In the genomic region with DNA sequence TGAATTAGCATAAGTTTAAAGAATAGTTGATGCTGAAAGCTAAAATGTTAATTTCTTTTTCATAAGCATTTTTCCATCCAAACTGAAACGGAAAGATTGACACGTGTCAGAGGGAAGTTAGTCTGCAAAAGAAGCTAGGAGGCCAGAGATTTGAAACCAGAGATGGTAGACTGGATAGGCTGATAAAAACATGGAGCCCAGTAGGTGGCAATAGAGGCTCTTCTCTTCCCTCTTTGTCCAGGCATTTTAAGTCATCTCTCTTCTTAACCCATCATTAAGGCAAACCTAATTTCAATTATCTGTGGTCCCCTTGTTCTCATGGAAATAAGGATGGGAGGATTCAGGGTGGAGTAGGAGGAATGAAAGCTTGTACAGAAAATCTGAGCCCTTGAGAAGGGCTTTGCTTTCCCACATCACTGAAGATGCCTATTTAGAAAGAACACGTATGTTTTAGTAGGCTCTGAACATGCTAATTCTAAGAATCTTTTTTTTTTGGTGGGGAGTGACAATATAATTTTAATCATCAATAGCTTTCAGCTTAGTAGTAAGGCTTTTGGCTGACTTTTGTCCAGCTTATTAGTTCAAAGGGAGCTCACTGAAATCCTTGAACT, we compare ENCODE assay signal across 1 cellular context.
TF ChIP-seq lines count a peak whose summit lies in the region.

No MANE protein-coding gene starts in this region.

TF ChIP-seq in GM23338, 12 proteins besides CTCF, POLR2A, EP300 and RAD21 (continued from another document):
- TF ChIP-seq, protein P1, sequence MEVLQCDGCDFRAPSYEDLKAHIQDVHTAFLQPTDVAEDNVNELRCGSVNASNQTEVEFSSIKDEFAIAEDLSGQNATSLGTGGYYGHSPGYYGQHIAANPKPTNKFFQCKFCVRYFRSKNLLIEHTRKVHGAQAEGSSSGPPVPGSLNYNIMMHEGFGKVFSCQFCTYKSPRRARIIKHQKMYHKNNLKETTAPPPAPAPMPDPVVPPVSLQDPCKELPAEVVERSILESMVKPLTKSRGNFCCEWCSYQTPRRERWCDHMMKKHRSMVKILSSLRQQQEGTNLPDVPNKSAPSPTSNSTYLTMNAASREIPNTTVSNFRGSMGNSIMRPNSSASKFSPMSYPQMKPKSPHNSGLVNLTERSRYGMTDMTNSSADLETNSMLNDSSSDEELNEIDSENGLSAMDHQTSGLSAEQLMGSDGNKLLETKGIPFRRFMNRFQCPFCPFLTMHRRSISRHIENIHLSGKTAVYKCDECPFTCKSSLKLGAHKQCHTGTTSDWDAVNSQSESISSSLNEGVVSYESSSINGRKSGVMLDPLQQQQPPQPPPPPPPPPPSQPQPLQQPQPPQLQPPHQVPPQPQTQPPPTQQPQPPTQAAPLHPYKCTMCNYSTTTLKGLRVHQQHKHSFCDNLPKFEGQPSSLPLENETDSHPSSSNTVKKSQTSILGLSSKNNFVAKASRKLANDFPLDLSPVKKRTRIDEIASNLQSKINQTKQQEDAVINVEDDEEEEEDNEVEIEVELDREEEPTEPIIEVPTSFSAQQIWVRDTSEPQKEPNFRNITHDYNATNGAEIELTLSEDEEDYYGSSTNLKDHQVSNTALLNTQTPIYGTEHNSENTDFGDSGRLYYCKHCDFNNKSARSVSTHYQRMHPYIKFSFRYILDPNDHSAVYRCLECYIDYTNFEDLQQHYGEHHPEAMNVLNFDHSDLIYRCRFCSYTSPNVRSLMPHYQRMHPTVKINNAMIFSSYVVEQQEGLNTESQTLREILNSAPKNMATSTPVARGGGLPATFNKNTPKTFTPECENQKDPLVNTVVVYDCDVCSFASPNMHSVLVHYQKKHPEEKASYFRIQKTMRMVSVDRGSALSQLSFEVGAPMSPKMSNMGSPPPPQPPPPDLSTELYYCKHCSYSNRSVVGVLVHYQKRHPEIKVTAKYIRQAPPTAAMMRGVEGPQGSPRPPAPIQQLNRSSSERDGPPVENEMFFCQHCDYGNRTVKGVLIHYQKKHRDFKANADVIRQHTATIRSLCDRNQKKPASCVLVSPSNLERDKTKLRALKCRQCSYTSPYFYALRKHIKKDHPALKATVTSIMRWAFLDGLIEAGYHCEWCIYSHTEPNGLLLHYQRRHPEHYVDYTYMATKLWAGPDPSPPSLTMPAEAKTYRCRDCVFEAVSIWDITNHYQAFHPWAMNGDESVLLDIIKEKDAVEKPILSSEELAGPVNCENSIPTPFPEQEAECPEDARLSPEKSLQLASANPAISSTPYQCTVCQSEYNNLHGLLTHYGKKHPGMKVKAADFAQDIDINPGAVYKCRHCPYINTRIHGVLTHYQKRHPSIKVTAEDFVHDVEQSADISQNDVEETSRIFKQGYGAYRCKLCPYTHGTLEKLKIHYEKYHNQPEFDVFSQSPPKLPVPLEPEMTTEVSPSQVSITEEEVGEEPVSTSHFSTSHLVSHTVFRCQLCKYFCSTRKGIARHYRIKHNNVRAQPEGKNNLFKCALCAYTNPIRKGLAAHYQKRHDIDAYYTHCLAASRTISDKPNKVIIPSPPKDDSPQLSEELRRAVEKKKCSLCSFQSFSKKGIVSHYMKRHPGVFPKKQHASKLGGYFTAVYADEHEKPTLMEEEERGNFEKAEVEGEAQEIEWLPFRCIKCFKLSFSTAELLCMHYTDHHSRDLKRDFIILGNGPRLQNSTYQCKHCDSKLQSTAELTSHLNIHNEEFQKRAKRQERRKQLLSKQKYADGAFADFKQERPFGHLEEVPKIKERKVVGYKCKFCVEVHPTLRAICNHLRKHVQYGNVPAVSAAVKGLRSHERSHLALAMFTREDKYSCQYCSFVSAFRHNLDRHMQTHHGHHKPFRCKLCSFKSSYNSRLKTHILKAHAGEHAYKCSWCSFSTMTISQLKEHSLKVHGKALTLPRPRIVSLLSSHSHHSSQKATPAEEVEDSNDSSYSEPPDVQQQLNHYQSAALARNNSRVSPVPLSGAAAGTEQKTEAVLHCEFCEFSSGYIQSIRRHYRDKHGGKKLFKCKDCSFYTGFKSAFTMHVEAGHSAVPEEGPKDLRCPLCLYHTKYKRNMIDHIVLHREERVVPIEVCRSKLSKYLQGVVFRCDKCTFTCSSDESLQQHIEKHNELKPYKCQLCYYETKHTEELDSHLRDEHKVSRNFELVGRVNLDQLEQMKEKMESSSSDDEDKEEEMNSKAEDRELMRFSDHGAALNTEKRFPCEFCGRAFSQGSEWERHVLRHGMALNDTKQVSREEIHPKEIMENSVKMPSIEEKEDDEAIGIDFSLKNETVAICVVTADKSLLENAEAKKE (CRISPR knock-in tag; IDR thresholded peaks at IDR 0.05), result no peak
- TF ChIP-seq JUNB (IDR thresholded peaks at IDR 0.05; ENCODE audit: unreplicated experiment) (no peak), CREB1 (CRISPR knock-in tag; IDR thresholded peaks at IDR 0.05; ENCODE audit: low read depth) (no peak), STAT1 (IDR thresholded peaks at IDR 0.05; ENCODE audit: unreplicated experiment) (no peak), POLR2AphosphoS5 (IDR thresholded peaks at IDR 0.05; ENCODE audit: low read depth) (no peak), ZNF114 (CRISPR knock-in tag; IDR thresholded peaks at IDR 0.05) (no peak)
